In the genomic region with DNA sequence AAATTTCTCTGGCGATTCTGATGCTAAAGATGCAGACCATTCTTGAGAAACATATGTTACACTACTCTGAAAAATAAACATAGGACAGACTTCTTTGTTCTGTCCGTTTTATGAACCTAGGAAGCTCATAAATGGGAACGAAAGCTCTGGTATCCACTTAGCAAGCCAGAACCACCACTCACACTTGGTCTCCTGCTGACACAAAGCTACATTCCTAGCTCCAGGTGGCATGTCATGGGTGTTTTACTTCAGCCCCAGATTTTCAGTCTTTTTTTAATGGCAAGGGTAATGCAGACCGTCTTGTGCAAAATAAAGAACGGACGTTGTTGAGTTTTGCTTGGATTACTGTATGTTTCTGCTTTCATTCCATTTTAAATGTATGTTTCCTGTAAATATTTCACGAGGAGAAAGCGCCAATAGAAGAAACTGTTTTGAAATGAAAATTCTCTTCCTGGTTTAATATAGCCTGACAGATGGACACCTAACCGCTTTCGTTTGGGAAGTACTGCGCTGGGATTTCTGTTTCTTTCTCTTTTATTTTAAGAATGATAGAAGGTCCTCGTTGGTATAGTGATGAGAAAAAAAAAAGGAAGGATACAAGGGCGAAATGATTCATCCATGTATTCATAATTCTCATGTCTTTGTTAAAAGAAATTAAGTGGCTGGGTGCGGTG, we compare ENCODE assay signal across 8 cellular contexts. TPM values are rescaled to one million over a fixed set of nuclear protein-coding genes. Genes with fewer than 3 reads are reported as not detected.
DNase-seq lines count a peak whose midpoint lies in the region; ATAC-seq and TF ChIP-seq lines count a peak whose summit lies in the region.

No MANE protein-coding gene starts in this region.

- no peak overlapping the region for H3K23ac ChIP-seq in mesenchymal stem cell (ENCODE audit: low read length in 2 of 2)

- peak overlapping the region; percentile 98 to 100 (median 100) for H3K4me3 Mint-ChIP-seq in CD4-positive, alpha-beta memory T cell
- H3K4me3 Mint-ChIP-seq in dendritic cell treated with granulocyte-macrophage colony-stimulating factor and Interleukin-4, amounts not matched to agents 40 ng/mL and 50 ng/mL, for 4 days, result peak overlapping the region; percentile 100

- H2BK15ac ChIP-seq in mesenchymal stem cell (ENCODE audit: low read depth, poor library complexity, severe bottlenecking), result no peak overlapping the region

- peak overlapping the region; percentile 97 for H3K9ac ChIP-seq in mesenchymal stem cell (ENCODE audit: low read length)

- H3K36me3 Mint-ChIP-seq in CD4-positive, alpha-beta memory T cell, result peaks cover 4 to 16% of the 10 kb centered on the region in 2 donors
- H3K36me3 Mint-ChIP-seq in dendritic cell treated with granulocyte-macrophage colony-stimulating factor and Interleukin-4, amounts not matched to agents 40 ng/mL and 50 ng/mL, for 4 days (ENCODE audit: low read depth), result peaks cover 16% of the 10 kb centered on the region

- intact Hi-C loops in CD4-positive, alpha-beta memory T cell (cut with micrococcal nuclease), result loop anchor here (1.0 kb wide), 1 partner anchor 34 kb away; no protein-coding TSS in a partner anchor
- intact Hi-C loops in dendritic cell treated with granulocyte-macrophage colony-stimulating factor and Interleukin-4, amounts not matched to agents 40 ng/mL and 50 ng/mL, for 4 days (cut with micrococcal nuclease), result loop anchor here (1.0 kb wide), 1 partner anchor 33 kb away; the partner anchor contains the start of gene DYNLL1
- intact Hi-C loops in uterus (cut with DNase I; ENCODE audit: low total_unique reads), result no loop called here

- H4K91ac ChIP-seq in mesenchymal stem cell (ENCODE audit: low read length), result no peak overlapping the region

- no peak for DNase-seq in CD4-positive, alpha-beta memory T cell
- DNase-seq in HPDE6-E6E7 (ENCODE audit: extremely low spot score) (peak; percentile 50), OCI-M1 (lab: John Stamatoyannopoulos, UW) (peak; percentile 78), mesenchymal stem cell (peak; percentile 33), uterus (no peak)

- no peak overlapping the region for H2AK5ac ChIP-seq in mesenchymal stem cell (ENCODE audit: low read length, severe bottlenecking)

- peak overlapping the region; percentile 83 for H4K8ac ChIP-seq in mesenchymal stem cell (ENCODE audit: low read length)

- ATAC-seq in HG02623 (IDR thresholded peaks at IDR 0.05; ENCODE audit: unreplicated experiment) (no peak), HG03097 (IDR thresholded peaks at IDR 0.05; ENCODE audit: low FRiP score, unreplicated experiment) (no peak)

- no peak overlapping the region for H2BK5ac ChIP-seq in mesenchymal stem cell (ENCODE audit: low read depth, low read length, poor library complexity, severe bottlenecking)

- no peaks in the 10 kb centered on the region for H3K9me3 ChIP-seq in CD4-positive, alpha-beta memory T cell (ENCODE audit: control insufficient read depth in 1 of 2, low read length in 2 of 2)
- H3K9me3 ChIP-seq in mesenchymal stem cell (ENCODE audit: control insufficient read depth, low read length) (no peaks in the 10 kb centered on the region), uterus (no peaks in the 10 kb centered on the region)

- no peak overlapping the region for H2AFZ ChIP-seq in mesenchymal stem cell (ENCODE audit: low read depth, low read length)

- no peak for TF ChIP-seq CTCF in uterus (IDR thresholded peaks at IDR 0.05)

- peak overlapping the region; percentile 85 for H3K27ac ChIP-seq in CD4-positive, alpha-beta memory T cell (ENCODE audit: low read depth, low read length)
- peak overlapping the region; percentile 76 for H3K27ac ChIP-seq in mesenchymal stem cell (ENCODE audit: low read length, poor library complexity, severe bottlenecking)
- peak overlapping the region; percentile 88 to 98 for H3K27ac ChIP-seq in uterus

- H3K4me2 ChIP-seq in mesenchymal stem cell (ENCODE audit: low read length, poor library complexity, severe bottlenecking), result peak overlapping the region; percentile 77

- TF ChIP-seq POLR2A in uterus (IDR thresholded peaks at IDR 0.05), result no peak

- peak overlapping the region; percentile 82 to 84 for H3K4me3 ChIP-seq in CD4-positive, alpha-beta memory T cell (ENCODE audit: low read length in 2 of 2)
- H3K4me3 ChIP-seq in mesenchymal stem cell (ENCODE audit: insufficient read depth in 1 of 2, low read depth in 1 of 2, low read length in 2 of 2), result peak overlapping the region in 1 of 2 experiments; percentile 90
- peak overlapping the region; percentile 54 to 83 for H3K4me3 ChIP-seq in uterus

- H3K36me3 ChIP-seq in CD4-positive, alpha-beta memory T cell (ENCODE audit: insufficient read depth, low read length), result no peaks in the 10 kb centered on the region
- H3K36me3 ChIP-seq in mesenchymal stem cell (ENCODE audit: control insufficient read depth in 1 of 2, insufficient read depth in 2 of 2, low read depth in 1 of 2, low read length in 2 of 2), result peaks cover 0 to 3% of the 10 kb centered on the region in 2 experiments
- no peaks in the 10 kb centered on the region for H3K36me3 ChIP-seq in uterus

- no peaks in the 10 kb centered on the region for H3K27me3 Mint-ChIP-seq in CD4-positive, alpha-beta memory T cell
- no peaks in the 10 kb centered on the region for H3K27me3 Mint-ChIP-seq in dendritic cell treated with granulocyte-macrophage colony-stimulating factor and Interleukin-4, amounts not matched to agents 40 ng/mL and 50 ng/mL, for 4 days

- 62% methylated on average over 14 of the region's 14 CpGs for WGBS in mesenchymal stem cell

- POLR2A ChIA-PET in CD4-positive, alpha-beta memory T cell (lab: Charles Lee; ENCODE audit: partially characterized antibody), result interaction anchor here (0.6 to 1.7 kb wide), 6 partner anchors 8 to 870 kb away, joined by 3 to 24 read pairs (median 8); partner anchors contain the start of genes DYNLL1, RNF34 and SRSF9

- peak overlapping the region; percentile 96 to 100 (median 99) for H3K27ac Mint-ChIP-seq in CD4-positive, alpha-beta memory T cell
- peak overlapping the region; percentile 96 for H3K27ac Mint-ChIP-seq in dendritic cell treated with granulocyte-macrophage colony-stimulating factor and Interleukin-4, amounts not matched to agents 40 ng/mL and 50 ng/mL, for 4 days

- H3K14ac ChIP-seq in mesenchymal stem cell (ENCODE audit: low read length in 2 of 2), result no peak overlapping the region

- H2BK120ac ChIP-seq in mesenchymal stem cell (ENCODE audit: low read depth, low read length), result no peak overlapping the region

- H2BK12ac ChIP-seq in mesenchymal stem cell (ENCODE audit: low read length in 2 of 2), result no peak overlapping the region

- peaks cover 0 to 2% (median 0%) of the 10 kb centered on the region in 8 donors for H3K9me3 Mint-ChIP-seq in CD4-positive, alpha-beta memory T cell
- no peaks in the 10 kb centered on the region for H3K9me3 Mint-ChIP-seq in dendritic cell treated with granulocyte-macrophage colony-stimulating factor and Interleukin-4, amounts not matched to agents 40 ng/mL and 50 ng/mL, for 4 days

- no peaks in the 10 kb centered on the region for H3K27me3 ChIP-seq in CD4-positive, alpha-beta memory T cell (ENCODE audit: insufficient read depth, low read length)
- H3K27me3 ChIP-seq in mesenchymal stem cell (ENCODE audit: control insufficient read depth in 1 of 2, insufficient read depth in 1 of 2, low read length in 2 of 2) (no peaks in the 10 kb centered on the region), uterus (no peaks in the 10 kb centered on the region)

- H3K4me1 Mint-ChIP-seq in CD4-positive, alpha-beta memory T cell, result peaks cover 22 to 40% (median 24%) of the 10 kb centered on the region in 4 donors
- H3K4me1 Mint-ChIP-seq in dendritic cell treated with granulocyte-macrophage colony-stimulating factor and Interleukin-4, amounts not matched to agents 40 ng/mL and 50 ng/mL, for 4 days (ENCODE audit: low read depth), result peaks cover 12% of the 10 kb centered on the region

- H3K4me1 ChIP-seq in CD4-positive, alpha-beta memory T cell (ENCODE audit: insufficient read depth, low read length), result peaks cover 25% of the 10 kb centered on the region
- H3K4me1 ChIP-seq in mesenchymal stem cell (ENCODE audit: control insufficient read depth, insufficient read depth, low read depth, low read length) (no peaks in the 10 kb centered on the region), uterus (no peaks in the 10 kb centered on the region)

- no peak overlapping the region for H3K4ac ChIP-seq in mesenchymal stem cell (ENCODE audit: low read depth in 1 of 2, low read length in 2 of 2)

- H3K18ac ChIP-seq in mesenchymal stem cell (ENCODE audit: low read depth in 1 of 2, low read length in 2 of 2), result peak overlapping the region in 1 of 2 experiments; percentile 28

- H3K79me1 ChIP-seq in mesenchymal stem cell (replicated peaks; ENCODE audit: low read length, poor library complexity, severe bottlenecking), result peaks cover 3% of the 10 kb centered on the region

- CTCF ChIA-PET in CD4-positive, alpha-beta memory T cell (lab: Charles Lee; ENCODE audit: partially characterized antibody), result no interaction called here

RNA-seq across cellular contexts. Expression of gene COQ5, which starts 0.8 kb away (rescaled TPM):
- 10 to 100 TPM; 19.7 to 21.6 TPM for total RNA-seq in CD4-positive, alpha-beta memory T cell
- 10 to 100 TPM; 35.2 to 55.1 TPM for polyA plus RNA-seq in CD4-positive, alpha-beta memory T cell
- 22.0 TPM for polyA plus RNA-seq in mesenchymal stem cell (2013, experiment 1 of 2)
- 21.3 TPM for polyA plus RNA-seq in mesenchymal stem cell (2013, experiment 2 of 2)
- total RNA-seq in uterus, result 100 to 1,000 TPM in 1 of 4 donors, 10 to 100 TPM in 3; 18.5 to 117 (median 25.9) TPM

RNA-seq across cellular contexts. Expression of gene RNF10, which starts 4.4 kb away (rescaled TPM):
- 100 to 1,000 TPM; 244 to 249 TPM for total RNA-seq in CD4-positive, alpha-beta memory T cell
- 100 to 1,000 TPM; 101 to 146 TPM for polyA plus RNA-seq in CD4-positive, alpha-beta memory T cell
- polyA plus RNA-seq in mesenchymal stem cell (2013, experiment 1 of 2), result 124 TPM
- 131 TPM for polyA plus RNA-seq in mesenchymal stem cell (2013, experiment 2 of 2)
- 100 to 1,000 TPM in 2 of 4 donors, 10 to 100 TPM in 2; 53.8 to 169 (median 103) TPM for total RNA-seq in uterus

RNA-seq across cellular contexts. Expression of gene DYNLL1, which starts 33.9 kb away (rescaled TPM):
- 100 to 1,000 TPM in 1 of 2 experiments, 10 to 100 TPM in 1; 97.5 to 108 TPM for total RNA-seq in CD4-positive, alpha-beta memory T cell
- polyA plus RNA-seq in CD4-positive, alpha-beta memory T cell, result 100 to 1,000 TPM; 348 to 351 TPM
- polyA plus RNA-seq in mesenchymal stem cell (2013, experiment 1 of 2), result 419 TPM
- polyA plus RNA-seq in mesenchymal stem cell (2013, experiment 2 of 2), result 417 TPM
- 100 to 1,000 TPM; 239 to 457 (median 291) TPM for total RNA-seq in uterus

RNA-seq across cellular contexts. Expression of gene POP5, which starts 51.4 kb away (rescaled TPM):
- 10 to 100 TPM; 70.4 to 70.7 TPM for total RNA-seq in CD4-positive, alpha-beta memory T cell
- polyA plus RNA-seq in CD4-positive, alpha-beta memory T cell, result 10 to 100 TPM; 89.4 to 91.6 TPM
- 33.8 TPM for polyA plus RNA-seq in mesenchymal stem cell (2013, experiment 1 of 2)
- polyA plus RNA-seq in mesenchymal stem cell (2013, experiment 2 of 2), result 34.1 TPM
- total RNA-seq in uterus, result 10 to 100 TPM in 2 of 4 donors, 1 to 10 TPM in 1, under 1 TPM in 1; 0.59 to 32.2 (median 18.0) TPM

Comparison
In these comparisons a context has a peak if more than half of its experiments do, and no peak if none do; other contexts are left out.
1. DNase-seq: peak in HPDE6-E6E7 (single experiment), OCI-M1 (single experiment) and mesenchymal stem cell (single experiment); none in CD4-positive, alpha-beta memory T cell (0 of 5) and uterus (0 of 2).
2. Peak in every context shown above with its lines, with median percentiles within 50 percentile points of each other: H3K27ac ChIP-seq.